In the genomic region with DNA sequence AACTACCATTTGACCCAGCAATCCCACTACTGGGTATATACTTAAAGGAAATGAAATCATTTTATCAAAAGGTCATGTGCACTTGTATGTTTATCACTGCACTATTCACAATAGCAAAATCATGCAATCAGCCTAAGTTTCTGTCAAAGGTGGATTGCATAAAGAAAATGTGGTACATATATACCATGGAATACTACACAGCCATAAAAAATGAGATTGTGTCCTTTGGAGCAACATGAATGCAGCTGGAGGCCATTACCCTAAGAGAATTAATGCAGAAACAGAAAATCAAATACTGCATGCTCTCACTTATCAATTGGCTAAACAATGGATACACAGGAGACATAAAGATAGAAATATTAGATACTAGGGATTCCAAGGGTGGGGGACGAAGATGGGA, we compare ENCODE assay signal across 2 cellular contexts.
TF ChIP-seq lines count a peak whose summit lies in the region.

No MANE protein-coding gene starts in this region.

TF ChIP-seq in HEK293, 187 proteins besides CTCF, POLR2A, EP300 and RAD21:
- TF ChIP-seq, protein P1, sequence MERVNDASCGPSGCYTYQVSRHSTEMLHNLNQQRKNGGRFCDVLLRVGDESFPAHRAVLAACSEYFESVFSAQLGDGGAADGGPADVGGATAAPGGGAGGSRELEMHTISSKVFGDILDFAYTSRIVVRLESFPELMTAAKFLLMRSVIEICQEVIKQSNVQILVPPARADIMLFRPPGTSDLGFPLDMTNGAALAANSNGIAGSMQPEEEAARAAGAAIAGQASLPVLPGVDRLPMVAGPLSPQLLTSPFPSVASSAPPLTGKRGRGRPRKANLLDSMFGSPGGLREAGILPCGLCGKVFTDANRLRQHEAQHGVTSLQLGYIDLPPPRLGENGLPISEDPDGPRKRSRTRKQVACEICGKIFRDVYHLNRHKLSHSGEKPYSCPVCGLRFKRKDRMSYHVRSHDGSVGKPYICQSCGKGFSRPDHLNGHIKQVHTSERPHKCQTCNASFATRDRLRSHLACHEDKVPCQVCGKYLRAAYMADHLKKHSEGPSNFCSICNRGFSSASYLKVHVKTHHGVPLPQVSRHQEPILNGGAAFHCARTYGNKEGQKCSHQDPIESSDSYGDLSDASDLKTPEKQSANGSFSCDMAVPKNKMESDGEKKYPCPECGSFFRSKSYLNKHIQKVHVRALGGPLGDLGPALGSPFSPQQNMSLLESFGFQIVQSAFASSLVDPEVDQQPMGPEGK (tag by site-specific recombination; IDR thresholded peaks at IDR 0.05) = no peak
- peak; percentile 52; the same call in 1 of the 2 replicates for TF ChIP-seq ZNF146 (tag by site-specific recombination; IDR thresholded peaks at IDR 0.05)

TF ChIP-seq in K562, 482 proteins besides CTCF, POLR2A, EP300 and RAD21 (continued from another document):
- TF ChIP-seq, protein P2, sequence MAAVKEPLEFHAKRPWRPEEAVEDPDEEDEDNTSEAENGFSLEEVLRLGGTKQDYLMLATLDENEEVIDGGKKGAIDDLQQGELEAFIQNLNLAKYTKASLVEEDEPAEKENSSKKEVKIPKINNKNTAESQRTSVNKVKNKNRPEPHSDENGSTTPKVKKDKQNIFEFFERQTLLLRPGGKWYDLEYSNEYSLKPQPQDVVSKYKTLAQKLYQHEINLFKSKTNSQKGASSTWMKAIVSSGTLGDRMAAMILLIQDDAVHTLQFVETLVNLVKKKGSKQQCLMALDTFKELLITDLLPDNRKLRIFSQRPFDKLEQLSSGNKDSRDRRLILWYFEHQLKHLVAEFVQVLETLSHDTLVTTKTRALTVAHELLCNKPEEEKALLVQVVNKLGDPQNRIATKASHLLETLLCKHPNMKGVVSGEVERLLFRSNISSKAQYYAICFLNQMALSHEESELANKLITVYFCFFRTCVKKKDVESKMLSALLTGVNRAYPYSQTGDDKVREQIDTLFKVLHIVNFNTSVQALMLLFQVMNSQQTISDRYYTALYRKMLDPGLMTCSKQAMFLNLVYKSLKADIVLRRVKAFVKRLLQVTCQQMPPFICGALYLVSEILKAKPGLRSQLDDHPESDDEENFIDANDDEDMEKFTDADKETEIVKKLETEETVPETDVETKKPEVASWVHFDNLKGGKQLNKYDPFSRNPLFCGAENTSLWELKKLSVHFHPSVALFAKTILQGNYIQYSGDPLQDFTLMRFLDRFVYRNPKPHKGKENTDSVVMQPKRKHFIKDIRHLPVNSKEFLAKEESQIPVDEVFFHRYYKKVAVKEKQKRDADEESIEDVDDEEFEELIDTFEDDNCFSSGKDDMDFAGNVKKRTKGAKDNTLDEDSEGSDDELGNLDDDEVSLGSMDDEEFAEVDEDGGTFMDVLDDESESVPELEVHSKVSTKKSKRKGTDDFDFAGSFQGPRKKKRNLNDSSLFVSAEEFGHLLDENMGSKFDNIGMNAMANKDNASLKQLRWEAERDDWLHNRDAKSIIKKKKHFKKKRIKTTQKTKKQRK (IDR thresholded peaks at IDR 0.05; ENCODE audit: borderline replicate concordance, low read depth, low read length) = no peak
TF ChIP-seq in K562: peak in this region for 2.
